In the genomic region with DNA sequence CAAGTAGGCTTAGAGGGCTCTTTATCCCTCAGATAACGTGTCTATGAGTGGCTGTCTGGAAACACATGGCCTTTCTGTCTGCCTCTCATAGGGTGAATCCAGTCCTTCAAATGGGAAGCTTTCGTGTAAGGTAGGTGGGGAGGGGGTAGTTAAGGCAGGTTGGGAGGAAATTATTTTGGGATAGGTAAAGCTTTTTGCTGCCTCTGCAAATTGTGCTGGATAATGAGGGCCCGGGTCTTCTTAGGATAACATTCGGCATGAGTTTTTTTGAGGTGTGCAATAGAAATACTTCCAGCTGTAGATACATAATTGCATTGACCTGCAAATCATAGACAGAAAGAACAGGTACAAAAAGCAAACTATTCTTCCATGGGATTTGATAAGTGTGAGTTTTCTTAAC, we compare ENCODE assay signal across 16 cellular contexts.
DNase-seq lines count a peak whose midpoint lies in the region; ATAC-seq and TF ChIP-seq lines count a peak whose summit lies in the region.
"Had no signal": no experiment of that assay in that cellular context is flagged by ENCODE, and none has a peak within 500 bp of the region (broad histone marks: within the 10 kb centered on the region; RNA-seq: fewer than 3 reads in every experiment).

No MANE protein-coding gene starts in this region.

- no peaks in the 10 kb centered on the region for H3K27me3 ChIP-seq in BLaER1 treated with 17β-estradiol and CSF1 and Interleukin-3, amounts not matched to agents 10 nM and 100 nM
- no peaks in the 10 kb centered on the region for H3K27me3 ChIP-seq in thyroid gland

- peak overlapping the region in 1 of 11 experiments; percentile 13; a peak in 1 of 22 replicates for H3K27ac ChIP-seq in BLaER1 treated with 17β-estradiol and CSF1 and Interleukin-3, amounts not matched to agents 10 nM and 100 nM
- H3K27ac ChIP-seq in thyroid gland = no peak overlapping the region
- H3K27ac ChIP-seq: 22Rv1 had no signal

- TF ChIP-seq CTCF in brain (conservative IDR thresholded peaks at IDR 0.05) (no peak), thyroid gland (IDR thresholded peaks at IDR 0.05) (no peak)

- no peaks in the 10 kb centered on the region for H3K9me3 Mint-ChIP-seq in brain
- no peaks in the 10 kb centered on the region for H3K9me3 Mint-ChIP-seq in activated CD4-positive, alpha-beta memory T cell treated with anti-CD3 and anti-CD28 coated beads for 36 hours

- POLR2A ChIA-PET in activated CD4-positive, alpha-beta memory T cell treated with anti-CD3 and anti-CD28 coated beads for 36 hours (lab: Charles Lee) = interaction anchor here (0.9 kb wide), 1 partner anchor 17 kb away, joined by 3 read pairs; no protein-coding TSS in a partner anchor

- no peak overlapping the region for H3K9ac ChIP-seq in BLaER1 treated with 17β-estradiol and CSF1 and Interleukin-3, amounts not matched to agents 10 nM and 100 nM

- WGBS in thyroid gland, 2 donors = 49 to 69% methylated on average over 4 of the region's 4 CpGs

- ATAC-seq in T-helper 17 cell = no peak

- H4K20me1 ChIP-seq in BLaER1 treated with 17β-estradiol and CSF1 and Interleukin-3, amounts not matched to agents 10 nM and 100 nM = peaks cover 0 to 21% (median 0%) of the 10 kb centered on the region in 11 experiments; a peak in 3 of 22 replicates

- no peak for TF ChIP-seq POLR2A in thyroid gland (IDR thresholded peaks at IDR 0.05)

- peaks cover 44 to 67% (median 54%) of the 10 kb centered on the region in 10 experiments for H3K4me1 ChIP-seq in BLaER1 treated with 17β-estradiol and CSF1 and Interleukin-3, amounts not matched to agents 10 nM and 100 nM
- peaks cover 5 to 10% of the 10 kb centered on the region in 2 donors for H3K4me1 ChIP-seq in thyroid gland

- intact Hi-C loops in thyroid gland (cut with DNase I) = no loop called here
- intact Hi-C loops in activated CD4-positive, alpha-beta memory T cell treated with anti-CD3 and anti-CD28 coated beads for 36 hours (cut with micrococcal nuclease) = no loop called here

- H3K4me3 Mint-ChIP-seq in T-helper 17 cell (no peak overlapping the region), brain (no peak overlapping the region)
- H3K4me3 Mint-ChIP-seq in activated CD4-positive, alpha-beta memory T cell treated with anti-CD3 and anti-CD28 coated beads for 36 hours = no peak overlapping the region

- H3K27ac Mint-ChIP-seq in T-helper 17 cell (peak overlapping the region; percentile 59), brain (peak overlapping the region in 3 of 5 experiments; percentile 8 to 33 (median 32))
- H3K27ac Mint-ChIP-seq in activated CD4-positive, alpha-beta memory T cell treated with anti-CD3 and anti-CD28 coated beads for 36 hours = no peak overlapping the region

- CTCF ChIA-PET in activated CD4-positive, alpha-beta memory T cell treated with anti-CD3 and anti-CD28 coated beads for 36 hours (lab: Charles Lee) = interaction anchor here (1.5 kb wide), 1 partner anchor 74 kb away, joined by 3 read pairs; no protein-coding TSS in a partner anchor

- no peak overlapping the region for H3K4me3 ChIP-seq in BLaER1 treated with 17β-estradiol and CSF1 and Interleukin-3, amounts not matched to agents 10 nM and 100 nM
- no peak overlapping the region for H3K4me3 ChIP-seq in thyroid gland (replicated peaks in 1 of 3)

- no peaks in the 10 kb centered on the region for H3K27me3 Mint-ChIP-seq in T-helper 17 cell
- no peaks in the 10 kb centered on the region for H3K27me3 Mint-ChIP-seq in brain
- no peaks in the 10 kb centered on the region for H3K27me3 Mint-ChIP-seq in activated CD4-positive, alpha-beta memory T cell treated with anti-CD3 and anti-CD28 coated beads for 36 hours

- H3K36me3 ChIP-seq in BLaER1 treated with 17β-estradiol and CSF1 and Interleukin-3, amounts not matched to agents 10 nM and 100 nM = peaks cover 0 to 10% (median 0%) of the 10 kb centered on the region in 11 experiments; a peak in 3 of 22 replicates
- no peaks in the 10 kb centered on the region for H3K36me3 ChIP-seq in thyroid gland

- H3K36me3 Mint-ChIP-seq in T-helper 17 cell (ENCODE audit: low read depth) (peaks cover 3% of the 10 kb centered on the region), brain (no peaks in the 10 kb centered on the region)
- peaks cover 14% of the 10 kb centered on the region for H3K36me3 Mint-ChIP-seq in activated CD4-positive, alpha-beta memory T cell treated with anti-CD3 and anti-CD28 coated beads for 36 hours

- H3K4me1 Mint-ChIP-seq in T-helper 17 cell (peaks cover 43% of the 10 kb centered on the region), brain (peaks cover 55% of the 10 kb centered on the region)
- peaks cover 70% of the 10 kb centered on the region for H3K4me1 Mint-ChIP-seq in activated CD4-positive, alpha-beta memory T cell treated with anti-CD3 and anti-CD28 coated beads for 36 hours (ENCODE audit: low read depth)

- peak overlapping the region in 6 of 11 experiments; percentile 69 to 89 (median 78); a peak in 11 of 22 replicates for H3K4me2 ChIP-seq in BLaER1 treated with 17β-estradiol and CSF1 and Interleukin-3, amounts not matched to agents 10 nM and 100 nM

- DNase-seq in DMS53 (lab: John Stamatoyannopoulos, UW) = peak; percentile 26
- no peak for DNase-seq in DMS53 treated with DMSO at 0.1 percent for 48 hours (lab: John Stamatoyannopoulos, UW; ENCODE audit: unreplicated experiment)
- DNase-seq in T-helper 17 cell = no peak
- no peak for DNase-seq in thyroid gland
- DNase-seq in middle frontal gyrus (ENCODE audit: extremely low spot score, low spot score) = no peak
- no peak for DNase-seq in activated CD4-positive, alpha-beta memory T cell treated with anti-CD3 and anti-CD28 coated beads for 36 hours
- DNase-seq: C1 segment of cervical spinal cord, Caco-2, KBM-7, NCI-H1092, NCI-H2107, NCI-H446, Right ventricle myocardium superior had no signal

- no peaks in the 10 kb centered on the region for H3K9me3 ChIP-seq in BLaER1 treated with 17β-estradiol and CSF1 and Interleukin-3, amounts not matched to agents 10 nM and 100 nM (replicated peaks in 1 of 11)
- H3K9me3 ChIP-seq in T-helper 17 cell (ENCODE audit: control insufficient read depth, low read length, poor library complexity, severe bottlenecking) (no peaks in the 10 kb centered on the region), thyroid gland (no peaks in the 10 kb centered on the region)
- H3K9me3 ChIP-seq: Caco-2 had no signal
